17 cellular contexts compared by ENCODE assay signal in genomic region chr3:123246846-123247245, GRCh38.
"Had no signal": no experiment of that assay in that cellular context is flagged by ENCODE, and none has a peak within 500 bp of the region (broad histone marks: within the 10 kb centered on the region; RNA-seq: fewer than 3 reads in every experiment).

No MANE protein-coding gene starts in this region.

- H3K9me3 ChIP-seq: body of pancreas, heart right ventricle, upper lobe of right lung had no signal

- H3K27ac ChIP-seq: body of pancreas, epithelial cell of prostate, heart right ventricle, upper lobe of right lung had no signal

- H3K4me1 ChIP-seq: body of pancreas had no signal

- H3K4me3 ChIP-seq: body of pancreas, heart right ventricle, upper lobe of right lung had no signal

- H3K27me3 ChIP-seq: body of pancreas, heart right ventricle, upper lobe of right lung had no signal

- ATAC-seq: activated CD8-positive, alpha-beta T cell treated with anti-CD3 and anti-CD28 coated beads for 36 hours; activated T-cell treated with anti-CD3 and anti-CD28 coated beads, Interleukin-2, amount 50 U/mL, for 4 hours; body of pancreas; naive thymus-derived CD4-positive, alpha-beta T cell; sciatic nerve; stimulated activated naive CD8-positive, alpha-beta T cell treated with anti-CD3 and anti-CD28 coated beads, Interleukin-15, amount 100 ng/mL, for 72 hours; upper lobe of right lung; WTC11 had no signal

- DNase-seq: activated CD4-positive, alpha-beta T cell treated with anti-CD3 and anti-CD28 coated beads for 4 hours; activated CD8-positive, alpha-beta T cell treated with anti-CD3 and anti-CD28 coated beads for 36 hours; activated gamma-delta T cell; activated T-cell treated with anti-CD3 and anti-CD28 coated beads, Interleukin-2, amount 50 U/mL, for 4 hours; amniotic stem cell; body of pancreas; cortex of kidney; effector memory CD4-positive, alpha-beta T cell; foreskin melanocyte; heart right ventricle; naive thymus-derived CD4-positive, alpha-beta T cell; stimulated activated CD4-positive, alpha-beta T cell treated with anti-CD3 and anti-CD28 coated beads, Interleukin-1b, Interleukin-23, amount 100 ng/mL, for 48 hours; stimulated activated naive CD8-positive, alpha-beta T cell treated with anti-CD3 and anti-CD28 coated beads, Interleukin-15, amount 100 ng/mL, for 72 hours; upper lobe of right lung had no signal
